Comparison of ENCODE assay signal across 18 cellular contexts in genomic region chr3:136050250-136050649, GRCh38.
"Had no signal": no experiment of that assay in that cellular context is flagged by ENCODE, and none has a peak within 500 bp of the region (broad histone marks: within the 10 kb centered on the region; RNA-seq: fewer than 3 reads in every experiment).

No MANE protein-coding gene starts in this region.

- H3K27ac ChIP-seq: coronary artery, esophagus muscularis mucosa, neutrophil, pancreas, right atrium auricular region, testis, tibial artery had no signal

- H3K27me3 ChIP-seq: esophagus muscularis mucosa, neutrophil, pancreas, right atrium auricular region, testis, tibial artery had no signal

- H3K36me3 ChIP-seq: neutrophil had no signal

- H3K9me3 ChIP-seq: esophagus muscularis mucosa, neutrophil, pancreas, right atrium auricular region, testis, tibial artery had no signal

- DNase-seq: dermis blood vessel endothelial cell; effector memory CD4-positive, alpha-beta T cell; foreskin melanocyte; naive B cell; pancreas; stimulated activated CD4-positive, alpha-beta T cell treated with anti-CD3 and anti-CD28 coated beads, Interleukin-2, amount 100 ng/mL, for 24 hours; stimulated activated CD4-positive, alpha-beta T cell treated with anti-CD3 and anti-CD28 coated beads, Interleukin-4, amount 100 ng/mL, for 24 hours; stimulated activated naive CD8-positive, alpha-beta T cell treated with anti-CD3 and anti-CD28 coated beads, Interleukin-15, Interleukin-2, amounts not matched to agents 100 U/mL and 50 U/mL, for 24 hours; substantia nigra; testis; tibial artery had no signal

- ATAC-seq: pancreas; sciatic nerve; stimulated activated memory B cell treated with anti-CD40 and anti-IgM and Interleukin-4, amounts not matched to agents 10 μg/mL and 1 μg/mL and 100 μg/mL, for 72 hours; stimulated activated naive CD8-positive, alpha-beta T cell treated with anti-CD3 and anti-CD28 coated beads, Interleukin-15, Interleukin-2, amounts not matched to agents 100 U/mL and 50 U/mL, for 24 hours had no signal

- H3K4me1 ChIP-seq: esophagus muscularis mucosa, pancreas, right atrium auricular region, testis, tibial artery had no signal

- H3K4me3 ChIP-seq: coronary artery, esophagus muscularis mucosa, lung, pancreas, right atrium auricular region, testis, tibial artery had no signal
